11 cellular contexts compared by ENCODE assay signal in the genomic region with DNA sequence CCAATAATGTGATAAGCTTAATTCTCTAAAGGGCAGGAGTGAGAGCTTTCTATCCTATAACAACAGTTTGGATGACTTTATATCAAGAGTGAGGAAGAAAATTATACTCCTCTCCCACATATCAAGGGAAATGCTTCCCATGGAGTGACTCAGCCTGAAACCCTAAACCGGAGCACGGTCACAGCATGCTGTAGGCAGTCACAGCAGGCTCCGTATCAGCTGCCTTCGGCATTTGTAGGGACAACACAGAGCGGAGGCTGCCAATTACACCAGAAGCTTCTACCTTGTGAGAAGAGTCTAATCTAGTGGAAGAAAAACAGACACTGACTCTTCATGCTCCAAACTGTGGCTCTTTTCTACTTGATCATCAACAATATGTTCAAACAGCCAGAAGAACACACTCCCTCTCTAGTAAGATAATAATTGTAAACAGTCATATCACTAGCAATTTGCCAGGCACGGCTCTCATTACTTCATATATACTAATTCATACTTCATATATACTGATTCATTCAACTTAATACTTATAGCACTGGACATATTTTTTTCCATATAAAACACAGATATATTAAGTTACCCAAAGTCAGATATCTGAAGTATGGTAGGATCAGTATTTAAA.
DNase-seq lines count a peak whose midpoint lies in the region; ATAC-seq and TF ChIP-seq lines count a peak whose summit lies in the region.
"Had no signal": no experiment of that assay in that cellular context is flagged by ENCODE, and none has a peak within 500 bp of the region (broad histone marks: within the 10 kb centered on the region; RNA-seq: fewer than 3 reads in every experiment).

No MANE protein-coding gene starts in this region.

- H3K27ac Mint-ChIP-seq in activated naive CD8-positive, alpha-beta T cell treated with anti-CD3 and anti-CD28 coated beads, Interleukin-2, amount 50 U/mL, for 24 hours = no peak overlapping the region
- H3K27ac Mint-ChIP-seq: activated B cell treated with CpG ODN at 0.5 μM for 24 hours; CD8-positive, alpha-beta T cell; stimulated activated naive B cell treated with anti-CD40 and anti-IgM and Interleukin-4, amounts not matched to agents 10 μg/mL and 1 μg/mL and 100 μg/mL, for 72 hours had no signal

- no peak overlapping the region for H3K4me3 ChIP-seq in prostate gland

- H3K36me3 ChIP-seq in prostate gland = no peaks in the 10 kb centered on the region

- no peaks in the 10 kb centered on the region for H3K27me3 Mint-ChIP-seq in activated naive CD8-positive, alpha-beta T cell treated with anti-CD3 and anti-CD28 coated beads, Interleukin-2, amount 50 U/mL, for 24 hours
- H3K27me3 Mint-ChIP-seq: activated B cell treated with CpG ODN at 0.5 μM for 24 hours; stimulated activated naive B cell treated with anti-CD40 and anti-IgM and Interleukin-4, amounts not matched to agents 10 μg/mL and 1 μg/mL and 100 μg/mL, for 72 hours had no signal

- ATAC-seq in GM18498 (IDR thresholded peaks at IDR 0.05; ENCODE audit: unreplicated experiment) = no peak
- ATAC-seq in activated naive CD8-positive, alpha-beta T cell treated with anti-CD3 and anti-CD28 coated beads, Interleukin-2, amount 50 U/mL, for 24 hours = no peak
- ATAC-seq: CD8-positive, alpha-beta T cell; stimulated activated naive B cell treated with anti-CD40 and anti-IgM and Interleukin-4, amounts not matched to agents 10 μg/mL and 1 μg/mL and 100 μg/mL, for 72 hours had no signal

- 29% methylated on average over 6 of the region's 6 CpGs for WGBS in prostate gland

- TF ChIP-seq POLR2A in prostate gland (IDR thresholded peaks at IDR 0.05) = no peak

- H3K9me3 ChIP-seq in prostate gland = no peaks in the 10 kb centered on the region

- H3K27ac ChIP-seq in prostate gland = no peak overlapping the region

- no peak for TF ChIP-seq CTCF in prostate gland (IDR thresholded peaks at IDR 0.05)

- no peaks in the 10 kb centered on the region for H3K4me1 ChIP-seq in prostate gland (replicated peaks)

- H3K9me3 Mint-ChIP-seq in activated naive CD8-positive, alpha-beta T cell treated with anti-CD3 and anti-CD28 coated beads, Interleukin-2, amount 50 U/mL, for 24 hours = peaks cover 3% of the 10 kb centered on the region
- H3K9me3 Mint-ChIP-seq: CD8-positive, alpha-beta T cell; stimulated activated naive B cell treated with anti-CD40 and anti-IgM and Interleukin-4, amounts not matched to agents 10 μg/mL and 1 μg/mL and 100 μg/mL, for 72 hours had no signal

- H3K27me3 ChIP-seq in prostate gland (replicated peaks; ENCODE audit: insufficient read depth) = no peaks in the 10 kb centered on the region

- intact Hi-C loops in prostate gland (cut with DNase I) = no loop called here

- DNase-seq in Ammon's horn (ENCODE audit: low spot score) = peak; percentile 60
- peak; percentile 70 for DNase-seq in NCI-H1694 treated with DMSO at 0.1 percent for 48 hours (lab: John Stamatoyannopoulos, UW)
- DNase-seq in astrocyte of the hippocampus (ENCODE audit: low read depth, low spot score) = peak; percentile 77
- peak; percentile 77 for DNase-seq in iPS-NIHi7 (ENCODE audit: extremely low spot score)
- no peak for DNase-seq in Kasumi-1 (lab: John Stamatoyannopoulos, UW)
- DNase-seq in prostate gland (ENCODE audit: low spot score) = no peak
- no peak for DNase-seq in activated naive CD8-positive, alpha-beta T cell treated with anti-CD3 and anti-CD28 coated beads, Interleukin-2, amount 50 U/mL, for 24 hours
- DNase-seq: activated B cell treated with CpG ODN at 0.5 μM for 24 hours; CD8-positive, alpha-beta T cell; stimulated activated naive B cell treated with anti-CD40 and anti-IgM and Interleukin-4, amounts not matched to agents 10 μg/mL and 1 μg/mL and 100 μg/mL, for 72 hours had no signal

- no peak overlapping the region for H3K4me3 Mint-ChIP-seq in activated naive CD8-positive, alpha-beta T cell treated with anti-CD3 and anti-CD28 coated beads, Interleukin-2, amount 50 U/mL, for 24 hours
- H3K4me3 Mint-ChIP-seq: activated B cell treated with CpG ODN at 0.5 μM for 24 hours; CD8-positive, alpha-beta T cell; stimulated activated naive B cell treated with anti-CD40 and anti-IgM and Interleukin-4, amounts not matched to agents 10 μg/mL and 1 μg/mL and 100 μg/mL, for 72 hours had no signal

- H3K36me3 Mint-ChIP-seq in activated naive CD8-positive, alpha-beta T cell treated with anti-CD3 and anti-CD28 coated beads, Interleukin-2, amount 50 U/mL, for 24 hours (ENCODE audit: low read depth) = no peaks in the 10 kb centered on the region
- H3K36me3 Mint-ChIP-seq: CD8-positive, alpha-beta T cell; stimulated activated naive B cell treated with anti-CD40 and anti-IgM and Interleukin-4, amounts not matched to agents 10 μg/mL and 1 μg/mL and 100 μg/mL, for 72 hours had no signal

- H3K4me1 Mint-ChIP-seq in activated naive CD8-positive, alpha-beta T cell treated with anti-CD3 and anti-CD28 coated beads, Interleukin-2, amount 50 U/mL, for 24 hours = no peaks in the 10 kb centered on the region
- H3K4me1 Mint-ChIP-seq: activated B cell treated with CpG ODN at 0.5 μM for 24 hours; stimulated activated naive B cell treated with anti-CD40 and anti-IgM and Interleukin-4, amounts not matched to agents 10 μg/mL and 1 μg/mL and 100 μg/mL, for 72 hours had no signal

Comparison
In these comparisons a context has a peak if more than half of its experiments do, and no peak if none do; other contexts are left out.
1. DNase-seq: peak in Ammon's horn (single experiment), NCI-H1694 treated with DMSO at 0.1 percent for 48 hours (single experiment), astrocyte of the hippocampus (single experiment) and iPS-NIHi7 (single experiment); none in Kasumi-1 (0 of 2), prostate gland (single experiment) and activated naive CD8-positive, alpha-beta T cell treated with anti-CD3 and anti-CD28 coated beads, Interleukin-2, amount 50 U/mL, for 24 hours (single experiment).